ENCODE assay signal across 1 cellular context in the genomic region with DNA sequence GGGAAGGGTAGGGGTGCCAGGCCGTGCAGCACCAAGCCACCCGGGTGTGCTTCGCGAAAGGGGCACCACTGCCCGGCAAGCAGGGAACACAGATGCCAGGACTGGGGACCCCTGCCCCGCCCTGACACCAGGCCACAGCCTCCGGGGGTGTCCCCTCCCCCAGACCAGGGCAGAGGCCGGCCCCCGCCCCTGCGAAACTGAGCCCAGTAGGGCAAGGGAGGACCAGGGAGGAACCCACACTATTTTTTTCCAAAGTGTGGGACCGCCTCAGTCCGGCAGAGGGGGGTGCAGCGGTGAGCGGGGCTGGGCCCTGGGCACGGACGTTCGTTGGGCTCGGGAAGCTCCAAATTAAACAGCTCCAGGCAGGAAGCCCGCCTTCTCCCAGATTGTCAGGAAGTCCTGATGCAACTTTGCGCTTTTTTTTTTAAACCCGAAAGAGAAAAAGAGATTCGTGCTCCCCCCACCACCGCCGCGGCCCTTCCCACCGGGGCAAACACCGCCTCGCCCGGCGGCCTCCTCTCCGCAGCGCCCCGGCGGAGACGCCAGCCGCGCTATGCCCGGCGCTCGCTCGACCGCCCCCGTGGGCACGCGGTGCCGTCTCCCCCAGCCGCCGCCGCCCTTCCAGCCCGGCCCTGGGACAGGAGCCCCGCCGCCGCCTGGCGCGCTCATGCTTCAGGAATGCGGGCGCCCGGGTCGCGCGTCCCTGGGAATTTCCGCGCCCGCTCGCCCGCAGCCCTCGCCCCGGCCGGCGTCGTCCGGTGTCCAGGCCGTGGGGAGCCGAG.
TF ChIP-seq lines count a peak whose summit lies in the region.

No MANE protein-coding gene starts in this region.

TF ChIP-seq in K562, 482 proteins besides CTCF, POLR2A, EP300 and RAD21 (continued from another document and continues in another):
- TF ChIP-seq, protein P1, sequence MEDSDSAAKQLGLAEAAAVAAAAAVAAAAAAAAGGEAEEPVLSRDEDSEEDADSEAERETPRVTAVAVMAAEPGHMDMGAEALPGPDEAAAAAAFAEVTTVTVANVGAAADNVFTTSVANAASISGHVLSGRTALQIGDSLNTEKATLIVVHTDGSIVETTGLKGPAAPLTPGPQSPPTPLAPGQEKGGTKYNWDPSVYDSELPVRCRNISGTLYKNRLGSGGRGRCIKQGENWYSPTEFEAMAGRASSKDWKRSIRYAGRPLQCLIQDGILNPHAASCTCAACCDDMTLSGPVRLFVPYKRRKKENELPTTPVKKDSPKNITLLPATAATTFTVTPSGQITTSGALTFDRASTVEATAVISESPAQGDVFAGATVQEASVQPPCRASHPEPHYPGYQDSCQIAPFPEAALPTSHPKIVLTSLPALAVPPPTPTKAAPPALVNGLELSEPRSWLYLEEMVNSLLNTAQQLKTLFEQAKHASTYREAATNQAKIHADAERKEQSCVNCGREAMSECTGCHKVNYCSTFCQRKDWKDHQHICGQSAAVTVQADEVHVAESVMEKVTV (CRISPR knock-in tag; IDR thresholded peaks at IDR 0.05): no peak; the same call in 1 of the 2 replicates
- TF ChIP-seq, protein P2, sequence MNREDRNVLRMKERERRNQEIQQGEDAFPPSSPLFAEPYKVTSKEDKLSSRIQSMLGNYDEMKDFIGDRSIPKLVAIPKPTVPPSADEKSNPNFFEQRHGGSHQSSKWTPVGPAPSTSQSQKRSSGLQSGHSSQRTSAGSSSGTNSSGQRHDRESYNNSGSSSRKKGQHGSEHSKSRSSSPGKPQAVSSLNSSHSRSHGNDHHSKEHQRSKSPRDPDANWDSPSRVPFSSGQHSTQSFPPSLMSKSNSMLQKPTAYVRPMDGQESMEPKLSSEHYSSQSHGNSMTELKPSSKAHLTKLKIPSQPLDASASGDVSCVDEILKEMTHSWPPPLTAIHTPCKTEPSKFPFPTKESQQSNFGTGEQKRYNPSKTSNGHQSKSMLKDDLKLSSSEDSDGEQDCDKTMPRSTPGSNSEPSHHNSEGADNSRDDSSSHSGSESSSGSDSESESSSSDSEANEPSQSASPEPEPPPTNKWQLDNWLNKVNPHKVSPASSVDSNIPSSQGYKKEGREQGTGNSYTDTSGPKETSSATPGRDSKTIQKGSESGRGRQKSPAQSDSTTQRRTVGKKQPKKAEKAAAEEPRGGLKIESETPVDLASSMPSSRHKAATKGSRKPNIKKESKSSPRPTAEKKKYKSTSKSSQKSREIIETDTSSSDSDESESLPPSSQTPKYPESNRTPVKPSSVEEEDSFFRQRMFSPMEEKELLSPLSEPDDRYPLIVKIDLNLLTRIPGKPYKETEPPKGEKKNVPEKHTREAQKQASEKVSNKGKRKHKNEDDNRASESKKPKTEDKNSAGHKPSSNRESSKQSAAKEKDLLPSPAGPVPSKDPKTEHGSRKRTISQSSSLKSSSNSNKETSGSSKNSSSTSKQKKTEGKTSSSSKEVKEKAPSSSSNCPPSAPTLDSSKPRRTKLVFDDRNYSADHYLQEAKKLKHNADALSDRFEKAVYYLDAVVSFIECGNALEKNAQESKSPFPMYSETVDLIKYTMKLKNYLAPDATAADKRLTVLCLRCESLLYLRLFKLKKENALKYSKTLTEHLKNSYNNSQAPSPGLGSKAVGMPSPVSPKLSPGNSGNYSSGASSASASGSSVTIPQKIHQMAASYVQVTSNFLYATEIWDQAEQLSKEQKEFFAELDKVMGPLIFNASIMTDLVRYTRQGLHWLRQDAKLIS (CRISPR knock-in tag; IDR thresholded peaks at IDR 0.05): 0 out of 2 replicates have a peak, but pooled peaks have one; percentile 45
- TF ChIP-seq, protein P3, sequence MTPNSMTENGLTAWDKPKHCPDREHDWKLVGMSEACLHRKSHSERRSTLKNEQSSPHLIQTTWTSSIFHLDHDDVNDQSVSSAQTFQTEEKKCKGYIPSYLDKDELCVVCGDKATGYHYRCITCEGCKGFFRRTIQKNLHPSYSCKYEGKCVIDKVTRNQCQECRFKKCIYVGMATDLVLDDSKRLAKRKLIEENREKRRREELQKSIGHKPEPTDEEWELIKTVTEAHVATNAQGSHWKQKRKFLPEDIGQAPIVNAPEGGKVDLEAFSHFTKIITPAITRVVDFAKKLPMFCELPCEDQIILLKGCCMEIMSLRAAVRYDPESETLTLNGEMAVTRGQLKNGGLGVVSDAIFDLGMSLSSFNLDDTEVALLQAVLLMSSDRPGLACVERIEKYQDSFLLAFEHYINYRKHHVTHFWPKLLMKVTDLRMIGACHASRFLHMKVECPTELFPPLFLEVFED (CRISPR knock-in tag; conservative IDR thresholded peaks at IDR 0.05): 0 out of 2 replicates have a peak, but pooled peaks have one; percentile 44
- TF ChIP-seq CREM (IDR thresholded peaks at IDR 0.05; ENCODE audit: low read depth): peak; percentile 19; the same call in 1 of the 2 replicates
- TF ChIP-seq TOE1 (IDR thresholded peaks at IDR 0.05; ENCODE audit: borderline replicate concordance): 0 out of 2 replicates have a peak, but pooled peaks have one; percentile 14
- TF ChIP-seq TOE1 (CRISPR knock-in tag; IDR thresholded peaks at IDR 0.05; ENCODE audit: borderline replicate concordance, low read depth): no peak
- peak; percentile 33; the same call in 1 of the 2 replicates for TF ChIP-seq CTBP1 (IDR thresholded peaks at IDR 0.05; ENCODE audit: borderline replicate concordance)
- TF ChIP-seq FOXK1 (CRISPR knock-in tag; IDR thresholded peaks at IDR 0.05; ENCODE audit: borderline replicate concordance): peak; percentile 62; the same call in 1 of the 2 replicates
- TF ChIP-seq MNT (conservative IDR thresholded peaks at IDR 0.05): peak; percentile 41 to 59; a peak in 1 of 4 replicates
- no peak for TF ChIP-seq ZNF23 (CRISPR knock-in tag; IDR thresholded peaks at IDR 0.05)
- TF ChIP-seq ZNF239 (CRISPR knock-in tag; IDR thresholded peaks at IDR 0.05): no peak
- 0 out of 2 replicates have a peak, but pooled peaks have one; percentile 57 for TF ChIP-seq ZNF165 (CRISPR knock-in tag; IDR thresholded peaks at IDR 0.05; ENCODE audit: borderline replicate concordance)
- 0 out of 2 replicates have a peak, but pooled peaks have one; percentile 7 for TF ChIP-seq ZNF121 (CRISPR knock-in tag; conservative IDR thresholded peaks at IDR 0.05)
- TF ChIP-seq, protein P4, sequence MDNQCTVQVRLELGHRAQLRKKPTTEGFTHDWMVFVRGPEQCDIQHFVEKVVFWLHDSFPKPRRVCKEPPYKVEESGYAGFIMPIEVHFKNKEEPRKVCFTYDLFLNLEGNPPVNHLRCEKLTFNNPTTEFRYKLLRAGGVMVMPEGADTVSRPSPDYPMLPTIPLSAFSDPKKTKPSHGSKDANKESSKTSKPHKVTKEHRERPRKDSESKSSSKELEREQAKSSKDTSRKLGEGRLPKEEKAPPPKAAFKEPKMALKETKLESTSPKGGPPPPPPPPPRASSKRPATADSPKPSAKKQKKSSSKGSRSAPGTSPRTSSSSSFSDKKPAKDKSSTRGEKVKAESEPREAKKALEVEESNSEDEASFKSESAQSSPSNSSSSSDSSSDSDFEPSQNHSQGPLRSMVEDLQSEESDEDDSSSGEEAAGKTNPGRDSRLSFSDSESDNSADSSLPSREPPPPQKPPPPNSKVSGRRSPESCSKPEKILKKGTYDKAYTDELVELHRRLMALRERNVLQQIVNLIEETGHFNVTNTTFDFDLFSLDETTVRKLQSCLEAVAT (IDR thresholded peaks at IDR 0.05): peak; percentile 44 to 45; a peak in 1 of 4 replicates
- TF ChIP-seq ADNP (tag; IDR thresholded peaks at IDR 0.05): no peak
- TF ChIP-seq CCNT2 (IDR thresholded peaks at IDR 0.05; ENCODE audit: borderline replicate concordance, extremely low read depth, insufficient read length, low read depth, low read length): peak; percentile 71
- TF ChIP-seq POLR3A (IDR thresholded peaks at IDR 0.05; ENCODE audit: borderline replicate concordance, extremely low read depth, insufficient read depth, insufficient read length): no peak
- TF ChIP-seq RBM22 (IDR thresholded peaks at IDR 0.05; ENCODE audit: low read depth, low read length, poor library complexity, severe bottlenecking): peak; percentile 1
- TF ChIP-seq TFAP4 (CRISPR knock-in tag; IDR thresholded peaks at IDR 0.05; ENCODE audit: borderline replicate concordance): peak; percentile 53; the same call in 1 of the 2 replicates
- TF ChIP-seq CBFA2T3 (IDR thresholded peaks at IDR 0.05): no peak
- TF ChIP-seq RB1 (IDR thresholded peaks at IDR 0.05; ENCODE audit: low read depth): 0 out of 2 replicates have a peak, but pooled peaks have one; percentile 7
- TF ChIP-seq, protein P5, sequence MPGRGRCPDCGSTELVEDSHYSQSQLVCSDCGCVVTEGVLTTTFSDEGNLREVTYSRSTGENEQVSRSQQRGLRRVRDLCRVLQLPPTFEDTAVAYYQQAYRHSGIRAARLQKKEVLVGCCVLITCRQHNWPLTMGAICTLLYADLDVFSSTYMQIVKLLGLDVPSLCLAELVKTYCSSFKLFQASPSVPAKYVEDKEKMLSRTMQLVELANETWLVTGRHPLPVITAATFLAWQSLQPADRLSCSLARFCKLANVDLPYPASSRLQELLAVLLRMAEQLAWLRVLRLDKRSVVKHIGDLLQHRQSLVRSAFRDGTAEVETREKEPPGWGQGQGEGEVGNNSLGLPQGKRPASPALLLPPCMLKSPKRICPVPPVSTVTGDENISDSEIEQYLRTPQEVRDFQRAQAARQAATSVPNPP (IDR thresholded peaks at IDR 0.05; ENCODE audit: borderline replicate concordance, insufficient read depth, insufficient read length): no peak
- TF ChIP-seq, protein P6, sequence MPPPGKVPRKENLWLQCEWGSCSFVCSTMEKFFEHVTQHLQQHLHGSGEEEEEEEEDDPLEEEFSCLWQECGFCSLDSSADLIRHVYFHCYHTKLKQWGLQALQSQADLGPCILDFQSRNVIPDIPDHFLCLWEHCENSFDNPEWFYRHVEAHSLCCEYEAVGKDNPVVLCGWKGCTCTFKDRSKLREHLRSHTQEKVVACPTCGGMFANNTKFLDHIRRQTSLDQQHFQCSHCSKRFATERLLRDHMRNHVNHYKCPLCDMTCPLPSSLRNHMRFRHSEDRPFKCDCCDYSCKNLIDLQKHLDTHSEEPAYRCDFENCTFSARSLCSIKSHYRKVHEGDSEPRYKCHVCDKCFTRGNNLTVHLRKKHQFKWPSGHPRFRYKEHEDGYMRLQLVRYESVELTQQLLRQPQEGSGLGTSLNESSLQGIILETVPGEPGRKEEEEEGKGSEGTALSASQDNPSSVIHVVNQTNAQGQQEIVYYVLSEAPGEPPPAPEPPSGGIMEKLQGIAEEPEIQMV (tag; conservative IDR thresholded peaks at IDR 0.05; ENCODE audit: low read depth): peak; percentile 93
- TF ChIP-seq RBFOX2 (IDR thresholded peaks at IDR 0.05; ENCODE audit: low read depth, low read length): peak; percentile 79
- TF ChIP-seq, protein P7, sequence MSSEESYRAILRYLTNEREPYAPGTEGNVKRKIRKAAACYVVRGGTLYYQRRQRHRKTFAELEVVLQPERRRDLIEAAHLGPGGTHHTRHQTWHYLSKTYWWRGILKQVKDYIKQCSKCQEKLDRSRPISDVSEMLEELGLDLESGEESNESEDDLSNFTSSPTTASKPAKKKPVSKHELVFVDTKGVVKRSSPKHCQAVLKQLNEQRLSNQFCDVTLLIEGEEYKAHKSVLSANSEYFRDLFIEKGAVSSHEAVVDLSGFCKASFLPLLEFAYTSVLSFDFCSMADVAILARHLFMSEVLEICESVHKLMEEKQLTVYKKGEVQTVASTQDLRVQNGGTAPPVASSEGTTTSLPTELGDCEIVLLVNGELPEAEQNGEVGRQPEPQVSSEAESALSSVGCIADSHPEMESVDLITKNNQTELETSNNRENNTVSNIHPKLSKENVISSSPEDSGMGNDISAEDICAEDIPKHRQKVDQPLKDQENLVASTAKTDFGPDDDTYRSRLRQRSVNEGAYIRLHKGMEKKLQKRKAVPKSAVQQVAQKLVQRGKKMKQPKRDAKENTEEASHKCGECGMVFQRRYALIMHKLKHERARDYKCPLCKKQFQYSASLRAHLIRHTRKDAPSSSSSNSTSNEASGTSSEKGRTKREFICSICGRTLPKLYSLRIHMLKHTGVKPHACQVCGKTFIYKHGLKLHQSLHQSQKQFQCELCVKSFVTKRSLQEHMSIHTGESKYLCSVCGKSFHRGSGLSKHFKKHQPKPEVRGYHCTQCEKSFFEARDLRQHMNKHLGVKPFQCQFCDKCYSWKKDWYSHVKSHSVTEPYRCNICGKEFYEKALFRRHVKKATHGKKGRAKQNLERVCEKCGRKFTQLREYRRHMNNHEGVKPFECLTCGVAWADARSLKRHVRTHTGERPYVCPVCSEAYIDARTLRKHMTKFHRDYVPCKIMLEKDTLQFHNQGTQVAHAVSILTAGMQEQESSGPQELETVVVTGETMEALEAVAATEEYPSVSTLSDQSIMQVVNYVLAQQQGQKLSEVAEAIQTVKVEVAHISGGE (CRISPR knock-in tag; IDR thresholded peaks at IDR 0.05): peak in 1 of 3 experiments; percentile 72; a peak in 2 of 6 replicates
- TF ChIP-seq, protein P8, sequence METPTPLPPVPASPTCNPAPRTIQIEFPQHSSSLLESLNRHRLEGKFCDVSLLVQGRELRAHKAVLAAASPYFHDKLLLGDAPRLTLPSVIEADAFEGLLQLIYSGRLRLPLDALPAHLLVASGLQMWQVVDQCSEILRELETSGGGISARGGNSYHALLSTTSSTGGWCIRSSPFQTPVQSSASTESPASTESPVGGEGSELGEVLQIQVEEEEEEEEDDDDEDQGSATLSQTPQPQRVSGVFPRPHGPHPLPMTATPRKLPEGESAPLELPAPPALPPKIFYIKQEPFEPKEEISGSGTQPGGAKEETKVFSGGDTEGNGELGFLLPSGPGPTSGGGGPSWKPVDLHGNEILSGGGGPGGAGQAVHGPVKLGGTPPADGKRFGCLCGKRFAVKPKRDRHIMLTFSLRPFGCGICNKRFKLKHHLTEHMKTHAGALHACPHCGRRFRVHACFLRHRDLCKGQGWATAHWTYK (CRISPR knock-in tag; IDR thresholded peaks at IDR 0.05): peak; percentile 72; the same call in 1 of the 2 replicates
